In genomic region chr21:44817506-44817880, GRCh38 we compare ENCODE assay signal across 1 cellular context.
TF ChIP-seq lines count a peak whose summit lies in the region.

No MANE protein-coding gene starts in this region.

TF ChIP-seq in WTC11, 78 proteins besides CTCF, POLR2A, EP300 and RAD21 (continued from another document):
- TF ChIP-seq USF1 (CRISPR knock-in tag; IDR thresholded peaks at IDR 0.05) (no peak), RELA (CRISPR knock-in tag; IDR thresholded peaks at IDR 0.05; ENCODE audit: borderline replicate concordance) (no peak), NFE2L1 (CRISPR knock-in tag; IDR thresholded peaks at IDR 0.05) (no peak), SMAD3 (CRISPR knock-in tag; IDR thresholded peaks at IDR 0.05; ENCODE audit: borderline replicate concordance) (no peak), FOXP4 (CRISPR knock-in tag; IDR thresholded peaks at IDR 0.05) (no peak), ZSCAN18 (CRISPR knock-in tag; IDR thresholded peaks at IDR 0.05) (no peak), ZNF317 (CRISPR knock-in tag; IDR thresholded peaks at IDR 0.05; ENCODE audit: borderline replicate concordance, low read depth) (no peak)
- TF ChIP-seq, protein P1, sequence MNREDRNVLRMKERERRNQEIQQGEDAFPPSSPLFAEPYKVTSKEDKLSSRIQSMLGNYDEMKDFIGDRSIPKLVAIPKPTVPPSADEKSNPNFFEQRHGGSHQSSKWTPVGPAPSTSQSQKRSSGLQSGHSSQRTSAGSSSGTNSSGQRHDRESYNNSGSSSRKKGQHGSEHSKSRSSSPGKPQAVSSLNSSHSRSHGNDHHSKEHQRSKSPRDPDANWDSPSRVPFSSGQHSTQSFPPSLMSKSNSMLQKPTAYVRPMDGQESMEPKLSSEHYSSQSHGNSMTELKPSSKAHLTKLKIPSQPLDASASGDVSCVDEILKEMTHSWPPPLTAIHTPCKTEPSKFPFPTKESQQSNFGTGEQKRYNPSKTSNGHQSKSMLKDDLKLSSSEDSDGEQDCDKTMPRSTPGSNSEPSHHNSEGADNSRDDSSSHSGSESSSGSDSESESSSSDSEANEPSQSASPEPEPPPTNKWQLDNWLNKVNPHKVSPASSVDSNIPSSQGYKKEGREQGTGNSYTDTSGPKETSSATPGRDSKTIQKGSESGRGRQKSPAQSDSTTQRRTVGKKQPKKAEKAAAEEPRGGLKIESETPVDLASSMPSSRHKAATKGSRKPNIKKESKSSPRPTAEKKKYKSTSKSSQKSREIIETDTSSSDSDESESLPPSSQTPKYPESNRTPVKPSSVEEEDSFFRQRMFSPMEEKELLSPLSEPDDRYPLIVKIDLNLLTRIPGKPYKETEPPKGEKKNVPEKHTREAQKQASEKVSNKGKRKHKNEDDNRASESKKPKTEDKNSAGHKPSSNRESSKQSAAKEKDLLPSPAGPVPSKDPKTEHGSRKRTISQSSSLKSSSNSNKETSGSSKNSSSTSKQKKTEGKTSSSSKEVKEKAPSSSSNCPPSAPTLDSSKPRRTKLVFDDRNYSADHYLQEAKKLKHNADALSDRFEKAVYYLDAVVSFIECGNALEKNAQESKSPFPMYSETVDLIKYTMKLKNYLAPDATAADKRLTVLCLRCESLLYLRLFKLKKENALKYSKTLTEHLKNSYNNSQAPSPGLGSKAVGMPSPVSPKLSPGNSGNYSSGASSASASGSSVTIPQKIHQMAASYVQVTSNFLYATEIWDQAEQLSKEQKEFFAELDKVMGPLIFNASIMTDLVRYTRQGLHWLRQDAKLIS (CRISPR knock-in tag; IDR thresholded peaks at IDR 0.05; ENCODE audit: borderline replicate concordance) = no peak
